1 cellular context compared by ENCODE assay signal in genomic region chr9:137878146-137878941, GRCh38.
TF ChIP-seq lines count a peak whose summit lies in the region.

No MANE protein-coding gene starts in this region.

TF ChIP-seq in HEK293, 187 proteins besides CTCF, POLR2A, EP300 and RAD21 (continued from another document):
- TF ChIP-seq ZBTB7A (tag by site-specific recombination; IDR thresholded peaks at IDR 0.05; ENCODE audit: low read depth) (no peak), ZNF692 (tag by site-specific recombination; IDR thresholded peaks at IDR 0.05) (peak; percentile 18; the same call in 1 of the 2 replicates), PBX3 (CRISPR knock-in tag; IDR thresholded peaks at IDR 0.05) (peak; percentile 82; the same call in 1 of the 2 replicates), GLIS2 (tag by site-specific recombination; IDR thresholded peaks at IDR 0.05) (peak; percentile 80), ZNF121 (tag by site-specific recombination; IDR thresholded peaks at IDR 0.05) (no peak), FEZF1 (tag by site-specific recombination; IDR thresholded peaks at IDR 0.05) (no peak), ZNF398 (tag by site-specific recombination; IDR thresholded peaks at IDR 0.05) (no peak)
